In the genomic region with DNA sequence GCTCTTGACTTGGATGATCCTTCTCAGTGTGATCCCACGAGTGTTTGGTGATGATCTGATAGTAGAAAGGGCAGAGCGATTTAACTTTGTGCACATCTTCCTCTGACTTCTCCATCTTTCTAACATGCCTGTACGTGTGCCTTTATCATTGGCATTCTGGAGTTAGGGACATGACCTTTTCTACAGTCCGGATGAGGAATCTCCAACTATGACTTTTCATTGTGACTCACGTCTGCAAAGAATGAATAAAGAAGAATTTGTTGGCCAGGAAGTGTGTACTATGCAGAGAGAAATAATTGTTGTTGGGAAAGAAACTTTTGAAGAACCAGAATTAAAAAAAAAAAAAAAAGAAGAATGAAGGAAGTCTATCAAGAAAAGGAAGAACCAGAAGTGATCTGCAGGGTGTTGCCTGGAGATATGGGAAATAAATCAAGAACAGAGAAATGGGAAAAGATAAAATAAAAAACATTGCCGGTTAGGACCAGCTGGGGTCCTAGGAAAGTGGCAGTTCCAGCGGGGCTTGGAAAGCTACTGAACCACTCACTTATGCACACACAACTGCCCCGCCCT, we compare ENCODE assay signal across 8 cellular contexts. TPM values are rescaled to one million over a fixed set of nuclear protein-coding genes. Genes with fewer than 3 reads are reported as not detected.
DNase-seq lines count a peak whose midpoint lies in the region; TF ChIP-seq lines count a peak whose summit lies in the region.

No MANE protein-coding gene starts in this region.

- no peaks in the 10 kb centered on the region for H3K36me3 ChIP-seq in esophagus muscularis mucosa
- H3K36me3 ChIP-seq in osteoblast (ENCODE audit: insufficient read depth, low read length), result peaks cover 7% of the 10 kb centered on the region

- no peaks in the 10 kb centered on the region for H3K9me3 ChIP-seq in esophagus muscularis mucosa
- H3K9me3 ChIP-seq in osteoblast (ENCODE audit: low read depth, low read length), result no peaks in the 10 kb centered on the region

- peaks cover 4% of the 10 kb centered on the region for H4K20me1 ChIP-seq in osteoblast (ENCODE audit: insufficient read depth, low read length)

- intact Hi-C loops in esophagus muscularis mucosa (cut with DNase I), result no loop called here

- peak overlapping the region; percentile 82 for H3K4me2 ChIP-seq in osteoblast (ENCODE audit: insufficient read depth, low read length)

- H2AFZ ChIP-seq in osteoblast (ENCODE audit: low read length), result no peak overlapping the region

- TF ChIP-seq POLR2A in esophagus muscularis mucosa (IDR thresholded peaks at IDR 0.05; ENCODE audit: low read depth), result no peak

- WGBS in esophagus muscularis mucosa, result 38% methylated on average over 8 of the region's 8 CpGs

- no peak for TF ChIP-seq EP300 in esophagus muscularis mucosa (IDR thresholded peaks at IDR 0.05)

- H3K4me1 ChIP-seq in esophagus muscularis mucosa (peaks cover 70 to 90% (median 76%) of the 10 kb centered on the region in 4 donors), osteoblast (ENCODE audit: insufficient read depth, low read length) (peaks cover 79% of the 10 kb centered on the region)

- H3K4me3 ChIP-seq in esophagus muscularis mucosa, result peak overlapping the region in 2 of 4 donors; percentile 19 to 29
- peak overlapping the region; percentile 44 for H3K4me3 ChIP-seq in osteoblast (ENCODE audit: insufficient read depth, low read length)

- TF ChIP-seq CTCF in esophagus muscularis mucosa (IDR thresholded peaks at IDR 0.05), result no peak
- no peak for TF ChIP-seq CTCF in osteoblast (IDR thresholded peaks at IDR 0.05; ENCODE audit: extremely low read depth, low read depth, low read length)

- H3K79me2 ChIP-seq in osteoblast (ENCODE audit: insufficient read depth, low read length), result peaks cover 91% of the 10 kb centered on the region

- no peaks in the 10 kb centered on the region for H3K27me3 ChIP-seq in esophagus muscularis mucosa
- no peaks in the 10 kb centered on the region for H3K27me3 ChIP-seq in osteoblast (ENCODE audit: insufficient read depth, low read length)

- DNase-seq in AG20443 (ENCODE audit: low spot score) (peak; percentile 61), RKO (ENCODE audit: low spot score) (peak; percentile 80), esophagus muscularis mucosa (ENCODE audit: extremely low spot score) (no peak), osteoblast (ENCODE audit: insufficient read length, low spot score, missing footprints) (no peak), NCI-H526 treated with DMSO at 0.1 percent for 48 hours (lab: John Stamatoyannopoulos, UW) (no peak), GDM1 (lab: John Stamatoyannopoulos, UW) (no peak), DMS114 treated with DMSO at 0.1 percent for 48 hours (lab: John Stamatoyannopoulos, UW; ENCODE audit: unreplicated experiment) (no peak)
- no peak for DNase-seq in activated CD8-positive, alpha-beta memory T cell treated with anti-CD3 and anti-CD28 coated beads, Interleukin-2, amount 50 U/mL, for 48 hours

- H3K27ac ChIP-seq in esophagus muscularis mucosa (replicated peaks in 1 of 4) (peak overlapping the region; percentile 62 to 77 (median 70)), osteoblast (ENCODE audit: low read depth, low read length) (peak overlapping the region; percentile 96)

RNA-seq across cellular contexts. Expression of a gene that starts 25.3 kb away (rescaled TPM):
- 10 to 100 TPM; 53.2 to 79.0 (median 66.5) TPM for total RNA-seq in esophagus muscularis mucosa
- total RNA-seq in osteoblast, result 166 and 179 TPM in 2 replicates

Comparison
In these comparisons a context has a peak if more than half of its experiments do, and no peak if none do; other contexts are left out.
1. DNase-seq: peak in AG20443 (single experiment) and RKO (single experiment); none in esophagus muscularis mucosa (single experiment), osteoblast (single experiment), activated CD8-positive, alpha-beta memory T cell treated with anti-CD3 and anti-CD28 coated beads, Interleukin-2, amount 50 U/mL, for 48 hours (single experiment), NCI-H526 treated with DMSO at 0.1 percent for 48 hours (single experiment), GDM1 (single experiment) and DMS114 treated with DMSO at 0.1 percent for 48 hours (single experiment).